Comparison of ENCODE assay signal across 8 cellular contexts in genomic region chr10:101031796-101032636, GRCh38. TPM values are rescaled to one million over a fixed set of nuclear protein-coding genes. Genes with fewer than 3 reads are reported as not detected.
DNase-seq lines count a peak whose midpoint lies in the region; ATAC-seq and TF ChIP-seq lines count a peak whose summit lies in the region.

No MANE protein-coding gene starts in this region.

- H3K4me1 Mint-ChIP-seq in activated B cell treated with CpG ODN at 0.5 μM for 24 hours, result peaks cover 20% of the 10 kb centered on the region
- H3K4me1 Mint-ChIP-seq in immature natural killer cell, result peaks cover 22 to 28% of the 10 kb centered on the region in 2 donors

- dilution Hi-C loops in mammary epithelial cell (cut with HindIII; ENCODE audit: low sequenced_read_pairs), result loop anchor here (5.0 kb wide), 1 partner anchor 35 kb away; the partner anchor contains the start of gene LZTS2

- H3K36me3 ChIP-seq in mammary epithelial cell (ENCODE audit: insufficient read depth, low read length), result peaks cover 7% of the 10 kb centered on the region
- peaks cover 22 to 23% (median 22%) of the 10 kb centered on the region in 3 donors for H3K36me3 ChIP-seq in skeletal muscle tissue (ENCODE audit: control insufficient read depth in 3 of 3, insufficient read depth in 3 of 3, low read length in 3 of 3)

- TF ChIP-seq CTCF in activated B cell treated with CpG ODN at 0.5 μM for 24 hours (IDR thresholded peaks at IDR 0.05) (no peak), mammary epithelial cell (conservative IDR thresholded peaks at IDR 0.05 in 1 of 2, IDR thresholded peaks at IDR 0.05 in 1 of 2; ENCODE audit: extremely low read depth in 1 of 2, insufficient read depth in 1 of 2, low read depth in 1 of 2, low read length in 2 of 2) (no peak)

- WGBS in mammary epithelial cell (ENCODE audit: low coverage, missing lambda C conversion rate), result under 1% methylated on average over 25 of the region's 47 CpGs

- peaks cover 20% of the 10 kb centered on the region for H3K4me1 ChIP-seq in mammary epithelial cell (ENCODE audit: insufficient read depth, low read length)
- peaks cover 23 to 32% (median 29%) of the 10 kb centered on the region in 3 donors for H3K4me1 ChIP-seq in skeletal muscle tissue (ENCODE audit: control insufficient read depth in 3 of 3, insufficient read depth in 3 of 3, low read length in 3 of 3)

- no peaks in the 10 kb centered on the region for H4K20me1 ChIP-seq in mammary epithelial cell (ENCODE audit: insufficient read depth, low read length)

- DNase-seq in DMS 273 (lab: John Stamatoyannopoulos, UW; ENCODE audit: unreplicated experiment), result peak; percentile 67
- DNase-seq in DMS 273 treated with DMSO at 0.1 percent for 48 hours (lab: John Stamatoyannopoulos, UW), result no peak
- peak; percentile 41 for DNase-seq in MV-4-11 (lab: John Stamatoyannopoulos, UW)
- DNase-seq in activated B cell treated with CpG ODN at 0.5 μM for 24 hours, result peak; percentile 50
- DNase-seq in mammary epithelial cell, result no peak
- peak; percentile 74 to 78 (median 76) for DNase-seq in immature natural killer cell

- peak overlapping the region; percentile 72 for H3K27ac Mint-ChIP-seq in activated B cell treated with CpG ODN at 0.5 μM for 24 hours
- H3K27ac Mint-ChIP-seq in immature natural killer cell, result peak overlapping the region; percentile 94 to 99 (median 96)

- H3K9ac ChIP-seq in mammary epithelial cell (ENCODE audit: insufficient read depth, low read length) (peak overlapping the region; percentile 74), skeletal muscle tissue (ENCODE audit: low read depth in 1 of 3, low read length in 3 of 3) (peak overlapping the region; percentile 63 to 87 (median 84))

- H3K27me3 Mint-ChIP-seq in activated B cell treated with CpG ODN at 0.5 μM for 24 hours (peaks cover 19% of the 10 kb centered on the region), immature natural killer cell (ENCODE audit: low read depth in 3 of 3) (peaks cover 3 to 14% (median 4%) of the 10 kb centered on the region in 3 donors)

- H3K9me3 Mint-ChIP-seq in activated B cell treated with CpG ODN at 0.5 μM for 24 hours (no peaks in the 10 kb centered on the region), immature natural killer cell (no peaks in the 10 kb centered on the region)

- H3K4me3 Mint-ChIP-seq in activated B cell treated with CpG ODN at 0.5 μM for 24 hours (peak overlapping the region; percentile 92), immature natural killer cell (peak overlapping the region; percentile 89 to 96 (median 92))

- in situ Hi-C loops in mammary epithelial cell (cut with MboI; ENCODE audit: low sequenced_read_pairs in 2 of 2), result no loop called here

- intact Hi-C loops in activated B cell treated with CpG ODN at 0.5 μM for 24 hours (cut with micrococcal nuclease) (loop anchor here (1.0 to 2.0 kb wide), 5 partner anchors 10 to 33 kb away; partner anchors contain the start of gene LZTS2), mammary epithelial cell (cut with micrococcal nuclease) (loop anchor here (5.0 kb wide), 1 partner anchor 35 kb away; no protein-coding TSS in a partner anchor)

- H3K27ac ChIP-seq in mammary epithelial cell (ENCODE audit: insufficient read depth, low read depth, low read length), result peak overlapping the region; percentile 81
- H3K27ac ChIP-seq in skeletal muscle tissue (ENCODE audit: low read depth, low read length), result peak overlapping the region; percentile 91

- peak overlapping the region; percentile 95 for H2AFZ ChIP-seq in mammary epithelial cell (ENCODE audit: low read depth, low read length)

- H3K79me2 ChIP-seq in mammary epithelial cell (ENCODE audit: insufficient read depth, low read length), result peaks cover 35% of the 10 kb centered on the region

- no peaks in the 10 kb centered on the region for H3K9me3 ChIP-seq in mammary epithelial cell (replicated peaks; ENCODE audit: insufficient read depth, low read length)
- no peaks in the 10 kb centered on the region for H3K9me3 ChIP-seq in skeletal muscle tissue (ENCODE audit: control insufficient read depth in 3 of 3, low read length in 3 of 3)

- CTCF ChIA-PET in activated B cell treated with CpG ODN at 0.5 μM for 24 hours (lab: Charles Lee) (interaction anchor here (1.0 to 5.8 kb wide), 5 partner anchors 10 to 34 kb away, joined by 4 to 24 read pairs (median 12); no protein-coding TSS in a partner anchor), mammary epithelial cell (lab: Charles Lee; ENCODE audit: low non-redundant PET) (interaction anchor here (0.5 to 0.7 kb wide), 3 partner anchors 18 to 70 kb away, joined by 3 to 25 read pairs (median 3); no protein-coding TSS in a partner anchor)

- ATAC-seq in activated B cell treated with CpG ODN at 0.5 μM for 24 hours (ENCODE audit: low read depth), result peak; percentile 45
- no peak for ATAC-seq in HG02840 (IDR thresholded peaks at IDR 0.05; ENCODE audit: low FRiP score, unreplicated experiment)

- peak overlapping the region; percentile 96 for H3K4me2 ChIP-seq in mammary epithelial cell (ENCODE audit: insufficient read depth, low read depth, low read length)

- POLR2A ChIA-PET in activated B cell treated with CpG ODN at 0.5 μM for 24 hours (lab: Charles Lee), result interaction anchor here (0.9 to 2.5 kb wide), 9 partner anchors 9 to 64 kb away, joined by 3 to 18 read pairs (median 6); partner anchors contain the start of gene KAZALD1

- H3K36me3 Mint-ChIP-seq in activated B cell treated with CpG ODN at 0.5 μM for 24 hours (ENCODE audit: low read depth) (peaks cover 20% of the 10 kb centered on the region), immature natural killer cell (peaks cover 0 to 11% (median 4%) of the 10 kb centered on the region in 3 donors)

- BruUV-seq in mammary epithelial cell (replicated peaks; lab: Mats Ljungman, UMichigan), result no TSS peak

- H3K4me3 ChIP-seq in mammary epithelial cell (replicated peaks in 1 of 3; ENCODE audit: insufficient read depth in 1 of 3, low read depth in 2 of 3, low read length in 3 of 3), result peak overlapping the region; percentile 50 to 74 (median 67)
- peak overlapping the region; percentile 88 to 89 (median 88) for H3K4me3 ChIP-seq in skeletal muscle tissue (ENCODE audit: low read length in 3 of 3)

- no peaks in the 10 kb centered on the region for H3K27me3 ChIP-seq in mammary epithelial cell (ENCODE audit: insufficient read depth, low read length)
- H3K27me3 ChIP-seq in skeletal muscle tissue (ENCODE audit: control insufficient read depth in 3 of 3, insufficient read depth in 3 of 3, low read length in 3 of 3), result no peaks in the 10 kb centered on the region

RNA-seq across cellular contexts. Expression of gene SFXN3, which starts 1.0 kb away (rescaled TPM):
- total RNA-seq in activated B cell treated with CpG ODN at 0.5 μM for 24 hours, result 9.5 and 9.8 TPM in 2 replicates
- total RNA-seq in mammary epithelial cell, result 100 to 1,000 TPM in 1 of 2 donors, 10 to 100 TPM in 1; 79.4 to 102 TPM
- polyA plus RNA-seq in mammary epithelial cell, result 104 TPM
- polyA minus RNA-seq in mammary epithelial cell, result 101 TPM
- 10 to 100 TPM; 18.2 to 23.0 (median 22.0) TPM for polyA plus RNA-seq in immature natural killer cell
- total RNA-seq in skeletal muscle tissue, result 18.8 TPM

RNA-seq across cellular contexts. Expression of gene PDZD7, which starts 1.1 kb away (rescaled TPM):
- total RNA-seq in activated B cell treated with CpG ODN at 0.5 μM for 24 hours (0.11 TPM in 1 of 2 replicates, not detected in the other), mammary epithelial cell (1 to 10 TPM in 1 of 2 donors, under 1 TPM in 1; 0.59 to 2.7 TPM), skeletal muscle tissue (1.0 TPM)
- polyA plus RNA-seq in mammary epithelial cell (0.95 TPM), immature natural killer cell (1 to 10 TPM in 1 of 3 donors, under 1 TPM in 1, not detected in 1; 0.28 to 1.1 TPM)
- polyA minus RNA-seq in mammary epithelial cell, result 0.47 TPM

RNA-seq across cellular contexts. Expression of gene KAZALD1, which starts 29.8 kb away (rescaled TPM):
- total RNA-seq in activated B cell treated with CpG ODN at 0.5 μM for 24 hours (0.58 TPM in 1 of 2 replicates, not detected in the other), mammary epithelial cell (1 to 10 TPM; 1.5 to 2.3 TPM), skeletal muscle tissue (23.5 TPM)
- polyA plus RNA-seq in mammary epithelial cell (0.92 TPM), immature natural killer cell (not detected)
- not detected for polyA minus RNA-seq in mammary epithelial cell

RNA-seq across cellular contexts. Expression of gene LZTS2, which starts 32.4 kb away (rescaled TPM):
- 12.6 and 14.9 TPM in 2 replicates for total RNA-seq in activated B cell treated with CpG ODN at 0.5 μM for 24 hours
- total RNA-seq in mammary epithelial cell, result 100 to 1,000 TPM in 1 of 2 donors, 10 to 100 TPM in 1; 44.3 to 159 TPM
- 30.4 TPM for polyA plus RNA-seq in mammary epithelial cell
- 18.3 TPM for polyA minus RNA-seq in mammary epithelial cell
- 10 to 100 TPM in 1 of 3 donors, 1 to 10 TPM in 2; 5.8 to 13.1 (median 7.1) TPM for polyA plus RNA-seq in immature natural killer cell
- 37.6 TPM for total RNA-seq in skeletal muscle tissue

RNA-seq across cellular contexts. Expression of gene TWNK, which starts 44.7 kb away (rescaled TPM):
- total RNA-seq in activated B cell treated with CpG ODN at 0.5 μM for 24 hours, result 19.2 and 20.5 TPM in 2 replicates
- 10 to 100 TPM in 1 of 2 donors, 1 to 10 TPM in 1; 6.8 to 18.7 TPM for total RNA-seq in mammary epithelial cell
- 14.4 TPM for polyA plus RNA-seq in mammary epithelial cell
- polyA minus RNA-seq in mammary epithelial cell, result 13.5 TPM
- polyA plus RNA-seq in immature natural killer cell, result 1 to 10 TPM in 1 of 3 donors, under 1 TPM in 1, not detected in 1; 0.76 to 5.7 TPM
- 4.2 TPM for total RNA-seq in skeletal muscle tissue

Comparison
In these comparisons a context has a peak if more than half of its experiments do, and no peak if none do; other contexts are left out.
1. DNase-seq: peak in DMS 273 (single experiment), MV-4-11 (single experiment), activated B cell treated with CpG ODN at 0.5 μM for 24 hours (single experiment) and immature natural killer cell (3 of 3); none in DMS 273 treated with DMSO at 0.1 percent for 48 hours (single experiment) and mammary epithelial cell (single experiment).